In the genomic region with DNA sequence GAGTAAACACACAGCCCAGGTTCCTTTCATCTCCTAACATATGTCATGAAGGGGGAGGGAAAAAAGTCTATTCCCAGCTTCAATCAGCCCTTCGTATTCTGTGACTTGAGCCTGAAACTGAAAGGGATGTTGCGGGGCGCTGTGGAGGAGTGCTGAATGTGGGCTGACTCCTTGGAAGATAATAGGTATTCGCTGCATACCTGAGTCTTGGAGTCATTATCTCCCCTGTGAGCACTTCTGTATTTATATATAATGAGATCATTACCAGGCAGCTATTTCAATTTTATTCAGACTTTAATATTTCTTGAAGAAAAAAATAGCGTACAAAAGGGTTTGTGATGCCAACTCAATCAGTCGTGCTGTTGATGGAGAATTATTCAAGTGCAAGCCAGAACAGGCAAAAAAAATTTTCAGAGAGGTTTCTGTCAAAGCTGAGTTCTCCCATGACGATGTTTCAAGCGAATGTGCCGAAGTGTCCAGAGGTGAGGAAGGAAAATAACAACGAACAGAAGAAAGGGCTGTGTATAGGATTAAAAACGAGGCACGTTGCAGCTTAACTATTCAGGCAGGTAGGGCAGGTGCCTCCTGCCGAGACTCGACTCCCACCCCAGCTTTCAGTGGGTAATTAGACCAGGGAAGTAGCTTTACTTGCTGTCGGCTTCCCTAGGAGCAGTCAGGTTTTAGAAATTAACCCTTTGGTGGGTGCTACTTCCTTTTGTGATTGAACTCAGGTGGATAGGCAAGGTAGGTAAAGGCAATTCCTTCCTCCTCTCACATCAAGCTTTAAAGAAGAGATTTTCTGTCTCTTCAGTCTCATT, we compare ENCODE assay signal across 12 cellular contexts.
DNase-seq lines count a peak whose midpoint lies in the region; TF ChIP-seq lines count a peak whose summit lies in the region.
"Had no signal": no experiment of that assay in that cellular context is flagged by ENCODE, and none has a peak within 500 bp of the region (broad histone marks: within the 10 kb centered on the region; RNA-seq: fewer than 3 reads in every experiment).

No MANE protein-coding gene starts in this region.

- no peak for TF ChIP-seq EP300 in ovary (IDR thresholded peaks at IDR 0.05)

- H3K27ac Mint-ChIP-seq in activated CD4-positive, alpha-beta T cell treated with anti-CD3 and anti-CD28 coated beads, Interleukin-2, amount 10 ng/mL, durations not matched to agents 24 days and 14 days = no peak overlapping the region
- H3K27ac Mint-ChIP-seq: activated CD8-positive, alpha-beta T cell treated with anti-CD3 and anti-CD28 coated beads, Interleukin-2, amount 10 ng/mL, durations not matched to agents 7 days and 5 days had no signal

- H3K27ac ChIP-seq in ovary = no peak overlapping the region

- H3K36me3 Mint-ChIP-seq in activated CD4-positive, alpha-beta T cell treated with anti-CD3 and anti-CD28 coated beads, Interleukin-2, amount 10 ng/mL, durations not matched to agents 24 days and 14 days (ENCODE audit: low read depth) = no peaks in the 10 kb centered on the region

- no peaks in the 10 kb centered on the region for H3K9me3 ChIP-seq in ovary

- H3K36me3 ChIP-seq in H7 (replicated peaks; ENCODE audit: control insufficient read depth, insufficient read depth, low read length) (no peaks in the 10 kb centered on the region), ovary (no peaks in the 10 kb centered on the region)

- H3K4me3 Mint-ChIP-seq in activated CD4-positive, alpha-beta T cell treated with anti-CD3 and anti-CD28 coated beads, Interleukin-2, amount 10 ng/mL, durations not matched to agents 24 days and 14 days = no peak overlapping the region
- H3K4me3 Mint-ChIP-seq: activated CD8-positive, alpha-beta T cell treated with anti-CD3 and anti-CD28 coated beads, Interleukin-2, amount 10 ng/mL, durations not matched to agents 7 days and 5 days had no signal

- peak; percentile 68 for DNase-seq in H7
- DNase-seq in NCI-H345 (lab: John Stamatoyannopoulos, UW) = peak; percentile 31
- DNase-seq in epithelial cell of esophagus (ENCODE audit: low read depth) = peak; percentile 75
- DNase-seq in ovary = no peak
- DNase-seq in erythroblast (lab: John Stamatoyannopoulos, UW) = no peak
- no peak for DNase-seq in activated CD4-positive, alpha-beta T cell treated with anti-CD3 and anti-CD28 coated beads, Interleukin-2, amount 10 ng/mL, durations not matched to agents 24 days and 14 days
- DNase-seq in stimulated activated CD4-positive, alpha-beta T cell treated with anti-CD3 and anti-CD28 coated beads, Interleukin-15, amount 100 ng/mL, for 24 hours = no peak
- no peak for DNase-seq in NCI-H2107 (lab: John Stamatoyannopoulos, UW)
- DNase-seq: activated CD8-positive, alpha-beta T cell treated with anti-CD3 and anti-CD28 coated beads, Interleukin-2, amount 10 ng/mL, durations not matched to agents 7 days and 5 days; effector memory CD4-positive, alpha-beta T cell; occipital lobe; stimulated activated CD4-positive, alpha-beta T cell treated with anti-CD3 and anti-CD28 coated beads, Interleukin-4, amount 100 ng/mL, for 4 hours had no signal

- peaks cover 18% of the 10 kb centered on the region for H3K27me3 Mint-ChIP-seq in activated CD4-positive, alpha-beta T cell treated with anti-CD3 and anti-CD28 coated beads, Interleukin-2, amount 10 ng/mL, durations not matched to agents 24 days and 14 days

- H3K4me3 ChIP-seq in H7 (ENCODE audit: insufficient read depth, low read depth, low read length) (no peak overlapping the region), epithelial cell of esophagus (ENCODE audit: low read length) (peak overlapping the region; percentile 3), ovary (peak overlapping the region; percentile 5)

- TF ChIP-seq POLR2A in ovary (IDR thresholded peaks at IDR 0.05) (no peak), erythroblast (IDR thresholded peaks at IDR 0.05; ENCODE audit: low read length) (no peak)

- intact Hi-C loops in ovary (cut with DNase I) = no loop called here
- intact Hi-C loops in activated CD4-positive, alpha-beta T cell treated with anti-CD3 and anti-CD28 coated beads, Interleukin-2, amount 10 ng/mL, durations not matched to agents 24 days and 14 days (cut with micrococcal nuclease) = no loop called here

- 3 to 4% (median 3%) methylated on average over 15 of the region's 15 CpGs for WGBS in ovary, 3 donors

- no peaks in the 10 kb centered on the region for H3K4me1 ChIP-seq in ovary (ENCODE audit: insufficient read depth)

- H3K9me3 Mint-ChIP-seq in activated CD4-positive, alpha-beta T cell treated with anti-CD3 and anti-CD28 coated beads, Interleukin-2, amount 10 ng/mL, durations not matched to agents 24 days and 14 days = no peaks in the 10 kb centered on the region

- no peaks in the 10 kb centered on the region for H3K4me1 Mint-ChIP-seq in activated CD4-positive, alpha-beta T cell treated with anti-CD3 and anti-CD28 coated beads, Interleukin-2, amount 10 ng/mL, durations not matched to agents 24 days and 14 days

- H3K27me3 ChIP-seq in H7 (ENCODE audit: control insufficient read depth, insufficient read depth, low read length) = no peaks in the 10 kb centered on the region
- no peaks in the 10 kb centered on the region for H3K27me3 ChIP-seq in ovary

- TF ChIP-seq CTCF in epithelial cell of esophagus (IDR thresholded peaks at IDR 0.05; ENCODE audit: insufficient read depth, low read depth, low read length, missing control alignments) (no peak), ovary (IDR thresholded peaks at IDR 0.05) (no peak)

Comparison
In these comparisons a context has a peak if more than half of its experiments do, and no peak if none do; other contexts are left out.
1. DNase-seq: peak in H7 (single experiment), NCI-H345 (single experiment) and epithelial cell of esophagus (single experiment); none in ovary (0 of 5), erythroblast (0 of 2), activated CD4-positive, alpha-beta T cell treated with anti-CD3 and anti-CD28 coated beads, Interleukin-2, amount 10 ng/mL, durations not matched to agents 24 days and 14 days (single experiment), stimulated activated CD4-positive, alpha-beta T cell treated with anti-CD3 and anti-CD28 coated beads, Interleukin-15, amount 100 ng/mL, for 24 hours (single experiment) and NCI-H2107 (single experiment).